8 cellular contexts compared by ENCODE assay signal in the genomic region with DNA sequence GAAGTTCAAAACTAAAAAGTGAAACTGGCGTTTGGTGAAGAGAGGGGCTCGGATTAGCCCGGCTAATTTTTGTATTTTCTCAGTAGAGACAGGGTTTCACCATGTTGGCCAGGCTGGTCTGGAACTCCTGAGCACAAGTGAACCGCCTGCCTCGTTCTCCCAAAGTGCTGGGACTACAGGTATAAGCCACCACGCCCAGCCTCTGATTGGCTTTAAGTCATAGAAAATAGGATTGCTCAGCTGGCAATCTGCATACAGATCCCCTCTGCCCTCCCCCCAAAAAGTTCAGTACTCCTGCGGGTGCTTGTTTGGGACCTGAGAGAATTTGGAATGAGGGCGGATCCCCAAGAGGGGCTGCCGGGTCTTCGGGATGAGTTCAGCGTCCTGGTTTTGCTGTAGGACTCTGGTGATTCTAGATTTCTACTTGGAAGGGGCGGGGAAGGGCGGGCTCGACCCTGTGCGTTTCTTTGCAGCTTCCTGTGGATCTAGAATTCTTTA. TPM values are rescaled to one million over a fixed set of nuclear protein-coding genes. Genes with fewer than 3 reads are reported as not detected.
A peak's percentile ranks its signal among the peaks of the same experiment; 100 is the strongest.
DNase-seq lines count a peak whose midpoint lies in the region; ATAC-seq, FAIRE-seq and TF ChIP-seq lines count a peak whose summit lies in the region.

No MANE protein-coding gene starts in this region.

- TF ChIP-seq RAD21 in H1 (IDR thresholded peaks at IDR 0.05 in 1 of 2, conservative IDR thresholded peaks at IDR 0.05 in 1 of 2; ENCODE audit: low read depth in 2 of 2, low read length in 2 of 2), result no peak

- no peaks in the 10 kb centered on the region for H3K27me3 ChIP-seq in MM.1S (replicated peaks; ENCODE audit: insufficient read depth, low read length)
- peaks cover 0 to 6% (median 0%) of the 10 kb centered on the region in 4 experiments; a peak in 3 of 7 replicates for H3K27me3 ChIP-seq in H1 (replicated peaks in 1 of 4; ENCODE audit: control insufficient read depth in 3 of 4, extremely low read depth in 1 of 4, insufficient read depth in 3 of 4, low read length in 3 of 4)

- H3K4me1 ChIP-seq in MM.1S (ENCODE audit: low read length) (no peaks in the 10 kb centered on the region), H1 (replicated peaks in 1 of 4; ENCODE audit: control insufficient read depth in 3 of 4, insufficient read depth in 4 of 4, low read length in 3 of 4) (peaks cover 0 to 3% (median 1%) of the 10 kb centered on the region in 4 experiments; a peak in 2 of 7 replicates)

- H3K14ac ChIP-seq in H1 (ENCODE audit: insufficient read length), result no peak overlapping the region

- H3K56ac ChIP-seq in H1 (replicated peaks; ENCODE audit: insufficient read length, low read depth, low read length), result no peak overlapping the region

- peaks cover 3% of the 10 kb centered on the region; the same call in 1 of the 2 replicates for H3K23me2 ChIP-seq in H1 (ENCODE audit: low read depth, low read length)

- H3K36me3 ChIP-seq in MM.1S (replicated peaks; ENCODE audit: insufficient read depth, low read length) (no peaks in the 10 kb centered on the region), H1 (ENCODE audit: control insufficient read depth in 2 of 4, insufficient read depth in 4 of 4, low read length in 3 of 4) (no peaks in the 10 kb centered on the region; a peak in 1 of 8 replicates)

- H3K23ac ChIP-seq in H1 (ENCODE audit: insufficient read length), result no peak overlapping the region

- H2BK5ac ChIP-seq in H1 (ENCODE audit: low read depth, low read length), result no peak overlapping the region

- DNase-seq in ELR (ENCODE audit: low read depth) (peak; percentile 17), MM.1S (no peak), H1 (ENCODE audit: low read depth in 1 of 2, low spot score in 2 of 2) (peak in 1 of 2 experiments; percentile 48), omental fat pad (ENCODE audit: low spot score) (no peak), NCI-H1436 treated with DMSO at 0.1 percent for 48 hours (lab: John Stamatoyannopoulos, UW) (no peak), putamen (ENCODE audit: low spot score) (no peak), ACHN (no peak)

- CTCF ChIA-PET in H1 (lab: Charles Lee; ENCODE audit: partially characterized antibody), result interaction anchor here (2.4 kb wide), 1 partner anchor 74 kb away, joined by 7 read pairs; no protein-coding TSS in a partner anchor

- no peak overlapping the region for H2BK12ac ChIP-seq in H1 (ENCODE audit: low read depth, low read length)

- no peak for TF ChIP-seq POLR2A in H1 (IDR thresholded peaks at IDR 0.05; ENCODE audit: control extremely low read depth in 1 of 2, low read depth in 2 of 2, low read length in 2 of 2)

- H2AFZ ChIP-seq in MM.1S (ENCODE audit: low read length) (peak overlapping the region; percentile 58), H1 (ENCODE audit: low read length) (no peak overlapping the region)

- TF ChIP-seq EP300 in H1 (IDR thresholded peaks at IDR 0.05; ENCODE audit: borderline replicate concordance in 1 of 2, low read depth in 2 of 2, low read length in 2 of 2), result no peak

- no peak overlapping the region for H2BK15ac ChIP-seq in H1 (ENCODE audit: low read length)

- H3K18ac ChIP-seq in H1 (ENCODE audit: extremely low read depth, low read length), result no peak overlapping the region

- H2AK5ac ChIP-seq in H1 (ENCODE audit: low read depth, low read length), result no peak overlapping the region

- WGBS in H1 (ENCODE audit: extremely low coverage in 1 of 2, insufficient coverage in 1 of 2, insufficient read length in 1 of 2, insufficient replicate concordance in 2 of 2, low coverage in 1 of 2, low lambda C conversion rate in 2 of 2, missing lambda C conversion rate in 1 of 2), 2 experiments, result 2% methylated on average over 12 of the region's 15 CpGs; no CpG with 5 or more reads in 1 of the 2 experiments

- no peaks in the 10 kb centered on the region; the same call in 1 of the 2 replicates for H3K79me1 ChIP-seq in H1 (ENCODE audit: low read depth, low read length)

- H4K5ac ChIP-seq in H1 (ENCODE audit: insufficient read length, low read depth, low read length), result no peak overlapping the region

- H4K20me1 ChIP-seq in MM.1S (ENCODE audit: insufficient read depth, low read length) (no peaks in the 10 kb centered on the region), H1 (replicated peaks in 1 of 2; ENCODE audit: control insufficient read depth in 1 of 2, insufficient read depth in 2 of 2, low read length in 2 of 2) (peaks cover 0 to 3% of the 10 kb centered on the region in 2 experiments)

- POLR2A ChIA-PET in H1 (lab: Charles Lee; ENCODE audit: partially characterized antibody), result no interaction called here

- H4K8ac ChIP-seq in H1 (ENCODE audit: extremely low read depth, insufficient read depth, low read length), result no peak overlapping the region

- H3K4me2 ChIP-seq in MM.1S (ENCODE audit: low read depth, low read length) (peak overlapping the region; percentile 47; the same call in 1 of the 2 replicates), H1 (ENCODE audit: insufficient read depth in 1 of 2, low read depth in 2 of 2, low read length in 2 of 2) (peak overlapping the region; percentile 59 to 61)

- no peak for FAIRE-seq in H1 (lab: Jason Lieb, UNC)

- H3F3A ChIP-seq in MM.1S (ENCODE audit: insufficient read depth, low read length), result no peaks in the 10 kb centered on the region

- H3K4me3 ChIP-seq in MM.1S (ENCODE audit: low read length) (peak overlapping the region; percentile 59), H1 (ENCODE audit: extremely low read depth in 1 of 4, insufficient read depth in 2 of 4, low read depth in 3 of 4, low read length in 4 of 4) (peak overlapping the region; percentile 41 to 81 (median 59))

- peaks cover 38% of the 10 kb centered on the region for H3K79me2 ChIP-seq in MM.1S (ENCODE audit: low read length)
- peaks cover 0 to 31% of the 10 kb centered on the region in 2 experiments; a peak in 2 of 4 replicates for H3K79me2 ChIP-seq in H1 (ENCODE audit: control insufficient read depth in 1 of 2, insufficient read depth in 2 of 2, low read length in 2 of 2)

- no peak overlapping the region for H3K4ac ChIP-seq in H1 (replicated peaks; ENCODE audit: insufficient read length, low read depth, low read length)

- H3K27ac ChIP-seq in MM.1S (ENCODE audit: low read length) (no peak overlapping the region), H1 (ENCODE audit: low read depth, low read length) (no peak overlapping the region)

- no peak overlapping the region for H2BK20ac ChIP-seq in H1 (ENCODE audit: low read length)

- no peaks in the 10 kb centered on the region for H3K9me2 ChIP-seq in MM.1S (replicated peaks; ENCODE audit: insufficient read depth, low read length)

- H3K9ac ChIP-seq in MM.1S (ENCODE audit: low read length) (peak overlapping the region; percentile 38; the same call in 1 of the 2 replicates), H1 (replicated peaks in 1 of 4; ENCODE audit: extremely low read depth in 1 of 4, low read depth in 3 of 4, low read length in 3 of 4) (no peak overlapping the region)

- TF ChIP-seq CTCF in MM.1S (IDR thresholded peaks at IDR 0.05; ENCODE audit: low read length) (no peak), H1 (IDR thresholded peaks at IDR 0.05; ENCODE audit: control extremely low read depth in 1 of 3, insufficient read depth in 1 of 3, low read depth in 1 of 3, low read length in 3 of 3) (no peak), omental fat pad (IDR thresholded peaks at IDR 0.05) (no peak)

- in situ Hi-C loops in ACHN (cut with HindIII; ENCODE audit: low pct_ligation_motif_present, low pct_unique_long_range_greater_than_20kb, low sequenced_read_pairs), result no loop called here

- no peak overlapping the region for H2BK120ac ChIP-seq in H1 (replicated peaks; ENCODE audit: low read depth, low read length)

- H4K91ac ChIP-seq in H1 (replicated peaks; ENCODE audit: insufficient read length, low read length), result no peak overlapping the region

- H3K9me3 ChIP-seq in MM.1S (replicated peaks; ENCODE audit: insufficient read depth, low read length) (no peaks in the 10 kb centered on the region), H1 (ENCODE audit: insufficient read depth in 2 of 2, low read depth in 1 of 2, low read length in 1 of 2) (no peaks in the 10 kb centered on the region)

- ATAC-seq in omental fat pad (ENCODE audit: low FRiP score), result peak; percentile 13
- no peak for ATAC-seq in HG03439 (IDR thresholded peaks at IDR 0.05; ENCODE audit: unreplicated experiment)

TF ChIP-seq in H1, 55 proteins besides CTCF, POLR2A, EP300 and RAD21 (continues in another document):
- TF ChIP-seq GABPA (IDR thresholded peaks at IDR 0.05; ENCODE audit: borderline replicate concordance, insufficient read depth, low read length) (no peak), CHD1 (IDR thresholded peaks at IDR 0.05; ENCODE audit: low read depth, low read length) (no peak), SUZ12 (IDR thresholded peaks at IDR 0.05; ENCODE audit: low read length) (no peak), RNF2 (IDR thresholded peaks at IDR 0.05; ENCODE audit: borderline replicate concordance, low read depth, low read length, missing control alignments, poor library complexity, severe bottlenecking) (no peak), TAF7 (optimal IDR thresholded peaks at IDR 0.05; ENCODE audit: borderline replicate concordance, low read depth, low read length) (no peak), RFX5 (IDR thresholded peaks at IDR 0.05; ENCODE audit: borderline replicate concordance, low read depth, low read length) (no peak), TBP (IDR thresholded peaks at IDR 0.05; ENCODE audit: low read depth, low read length) (no peak), SIX5 (IDR thresholded peaks at IDR 0.05; ENCODE audit: low read depth, low read length) (no peak)
- TF ChIP-seq, protein P1, sequence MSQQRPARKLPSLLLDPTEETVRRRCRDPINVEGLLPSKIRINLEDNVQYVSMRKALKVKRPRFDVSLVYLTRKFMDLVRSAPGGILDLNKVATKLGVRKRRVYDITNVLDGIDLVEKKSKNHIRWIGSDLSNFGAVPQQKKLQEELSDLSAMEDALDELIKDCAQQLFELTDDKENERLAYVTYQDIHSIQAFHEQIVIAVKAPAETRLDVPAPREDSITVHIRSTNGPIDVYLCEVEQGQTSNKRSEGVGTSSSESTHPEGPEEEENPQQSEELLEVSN (IDR thresholded peaks at IDR 0.05), result no peak

RNA-seq across cellular contexts. Expression of a gene that starts 0.5 kb away (rescaled TPM):
- 55.3 and 60.7 TPM in 2 replicates for total RNA-seq in H1 (2021; fragmentation: NEBNext Ultra II Directional; extraction: Animal tissue kit (Norgen Biotek cat#: 25700))
- 17.1 and 19.4 TPM in 2 replicates for polyA plus RNA-seq in H1 (2011; rRNA removed)
- polyA plus RNA-seq in H1 (2011; cell fraction: cytosol; rRNA removed), result 23.7 TPM
- polyA plus RNA-seq in H1 (2011; cell fraction: nucleus; rRNA removed), result 41.6 TPM
- polyA plus RNA-seq in H1 (2012, experiment 1 of 2), result 25.7 to 36.1 TPM (median 33.8 TPM) in 4 replicates
- polyA plus RNA-seq in H1 (2012, experiment 2 of 2), result 5.2 TPM
- polyA plus RNA-seq in H1 (2013, experiment 1 of 2), result 40.3 TPM
- polyA plus RNA-seq in H1 (2013, experiment 2 of 2), result 34.1 TPM
- 41.8 and 45.0 TPM in 2 replicates for polyA minus RNA-seq in H1 (2011; rRNA and poly(A)+ RNA removed)
- polyA minus RNA-seq in H1 (2011; cell fraction: cytosol; rRNA and poly(A)+ RNA removed), result 29.4 TPM
- polyA minus RNA-seq in H1 (2011; cell fraction: nucleus; rRNA and poly(A)+ RNA removed), result 46.9 TPM
- total RNA-seq in omental fat pad, result 10 to 100 TPM in 3 of 4 donors, 1 to 10 TPM in 1; 8.9 to 31.4 (median 17.5) TPM
